Comparison of ENCODE assay signal across 8 cellular contexts in the genomic region with DNA sequence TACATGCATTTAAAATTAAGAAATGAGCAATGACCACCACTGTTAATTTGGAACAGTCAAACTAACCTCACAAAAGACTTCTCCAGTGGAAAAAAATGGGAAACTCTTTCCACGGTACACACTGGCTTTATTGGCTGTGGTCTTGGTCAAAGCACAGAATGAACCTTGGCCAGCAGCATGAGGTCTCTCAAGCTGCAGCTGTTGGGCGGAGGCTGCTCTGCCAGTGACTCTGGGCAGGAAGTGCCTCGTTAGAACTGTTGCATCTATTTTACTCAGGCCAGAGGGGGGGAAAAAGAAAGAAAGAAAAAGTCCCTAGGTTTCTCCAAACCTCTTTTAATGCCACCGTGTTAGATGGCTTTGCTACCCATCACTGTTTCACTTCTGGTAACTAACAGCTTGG.
DNase-seq lines count a peak whose midpoint lies in the region; ATAC-seq and TF ChIP-seq lines count a peak whose summit lies in the region.

No MANE protein-coding gene starts in this region.

- H3K27me3 ChIP-seq in aorta (ENCODE audit: control insufficient read depth in 1 of 2, insufficient read depth in 2 of 2, low read length in 1 of 2): no peaks in the 10 kb centered on the region

- no peaks in the 10 kb centered on the region for H3K4me1 ChIP-seq in aorta (ENCODE audit: control insufficient read depth in 1 of 2, insufficient read depth in 2 of 2, low read length in 2 of 2)

- DNase-seq in Ammon's horn (ENCODE audit: low spot score): peak; percentile 34
- DNase-seq in fibroblast of mammary gland (ENCODE audit: low read depth): peak; percentile 63
- peak in 1 of 2 donors; percentile 74 for DNase-seq in aorta
- no peak for DNase-seq in stimulated activated CD4-positive, alpha-beta T cell treated with anti-CD3 and anti-CD28 coated beads, Interleukin-12 subunit alpha, Interleukin-12 subunit beta, amount 100 ng/mL, for 4 hours
- DNase-seq in effector CD8-positive, alpha-beta T cell (lab: John Stamatoyannopoulos, UW): no peak
- DNase-seq in GM19238 (ENCODE audit: insufficient read length, low spot score): no peak

- H3K9me3 ChIP-seq in KOPT-K1 (ENCODE audit: insufficient read depth, low read length, poor library complexity, severe bottlenecking): no peaks in the 10 kb centered on the region
- H3K9me3 ChIP-seq in aorta (ENCODE audit: control insufficient read depth, low read length): no peaks in the 10 kb centered on the region

- peak overlapping the region; percentile 42 for H3K27ac ChIP-seq in KOPT-K1 (ENCODE audit: low read depth, low read length, poor library complexity, severe bottlenecking)
- no peak overlapping the region for H3K27ac ChIP-seq in aorta (ENCODE audit: low read depth in 1 of 2, low read length in 2 of 2)

- WGBS in aorta, 2 donors: 14 to 15% methylated on average over 4 of the region's 4 CpGs

- H3K4me3 ChIP-seq in fibroblast of mammary gland (ENCODE audit: control insufficient read depth, low read depth, low read length) (no peak overlapping the region), aorta (ENCODE audit: low read length in 2 of 2) (no peak overlapping the region)

- no peak for TF ChIP-seq CTCF in fibroblast of mammary gland (conservative IDR thresholded peaks at IDR 0.05; ENCODE audit: control insufficient read depth, insufficient read depth, low read depth, low read length)

- ATAC-seq in GM21381 (IDR thresholded peaks at IDR 0.05; ENCODE audit: unreplicated experiment) (peak; percentile 89), aorta (ENCODE audit: low FRiP score) (peak; percentile 54)

- intact Hi-C loops in aorta (cut with DNase I): no loop called here

- H3K36me3 ChIP-seq in KOPT-K1 (ENCODE audit: insufficient read depth, low read length) (no peaks in the 10 kb centered on the region), aorta (ENCODE audit: control insufficient read depth in 1 of 2, insufficient read depth in 2 of 2, low read length in 1 of 2) (no peaks in the 10 kb centered on the region)

Comparison
In these comparisons a context has a peak if more than half of its experiments do, and no peak if none do; other contexts are left out.
1. DNase-seq: peak in Ammon's horn (single experiment) and fibroblast of mammary gland (single experiment); none in stimulated activated CD4-positive, alpha-beta T cell treated with anti-CD3 and anti-CD28 coated beads, Interleukin-12 subunit alpha, Interleukin-12 subunit beta, amount 100 ng/mL, for 4 hours (single experiment), effector CD8-positive, alpha-beta T cell (single experiment) and GM19238 (single experiment).